Comparison of ENCODE assay signal across 8 cellular contexts in genomic region chr13:39954476-39954875, GRCh38.
"Had no signal": no experiment of that assay in that cellular context is flagged by ENCODE, and none has a peak within 500 bp of the region (broad histone marks: within the 10 kb centered on the region; RNA-seq: fewer than 3 reads in every experiment).

No MANE protein-coding gene starts in this region.

- H3K27ac ChIP-seq: HL-60 had no signal

- H3K4me3 ChIP-seq: K562 had no signal

- H3K27ac Mint-ChIP-seq: IgD-negative memory B cell had no signal

- FAIRE-seq: HepG2, HTR-8/SVneo, K562 had no signal

- H3K9me3 Mint-ChIP-seq: IgD-negative memory B cell had no signal

- ATAC-seq: HepG2, K562 had no signal

- DNase-seq: IMR-90, KBM-7, KG1 had no signal

- H3K4me3 Mint-ChIP-seq: IgD-negative memory B cell had no signal
